1 cellular context compared by ENCODE assay signal in the genomic region with DNA sequence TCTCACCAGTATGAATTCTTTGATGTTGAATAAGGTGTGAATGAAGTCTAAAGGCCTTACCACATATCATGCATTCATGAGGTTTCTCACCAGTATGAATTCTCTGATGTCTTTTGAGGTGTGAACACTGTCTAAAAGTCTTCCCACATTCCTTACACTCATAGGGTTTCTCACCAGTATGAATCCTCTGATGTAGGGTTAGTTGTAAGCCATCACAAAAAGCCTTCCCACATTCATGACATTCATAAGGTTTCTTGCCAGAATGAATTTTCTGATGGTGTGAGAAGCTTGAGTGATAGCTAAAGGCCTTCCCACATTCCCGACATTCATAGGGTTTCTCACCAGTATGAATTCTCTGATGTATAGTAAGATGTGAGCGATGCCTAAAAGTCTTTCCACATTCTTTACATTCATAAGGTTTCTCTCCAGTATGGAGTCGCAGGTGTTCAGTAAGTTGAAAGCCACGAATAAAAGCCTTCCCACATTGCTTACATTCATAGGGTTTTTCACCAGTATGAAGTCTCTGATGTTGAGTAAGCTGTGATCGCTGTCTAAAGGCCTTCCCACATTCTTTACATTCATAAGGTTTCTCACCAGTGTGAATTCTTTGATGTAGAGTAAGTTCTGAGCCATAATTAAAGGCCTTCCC.
TF ChIP-seq lines count a peak whose summit lies in the region.

No MANE protein-coding gene starts in this region.

TF ChIP-seq in IMR-90, 13 proteins besides CTCF, POLR2A, EP300 and RAD21 (continued from another document):
- TF ChIP-seq, protein P1, sequence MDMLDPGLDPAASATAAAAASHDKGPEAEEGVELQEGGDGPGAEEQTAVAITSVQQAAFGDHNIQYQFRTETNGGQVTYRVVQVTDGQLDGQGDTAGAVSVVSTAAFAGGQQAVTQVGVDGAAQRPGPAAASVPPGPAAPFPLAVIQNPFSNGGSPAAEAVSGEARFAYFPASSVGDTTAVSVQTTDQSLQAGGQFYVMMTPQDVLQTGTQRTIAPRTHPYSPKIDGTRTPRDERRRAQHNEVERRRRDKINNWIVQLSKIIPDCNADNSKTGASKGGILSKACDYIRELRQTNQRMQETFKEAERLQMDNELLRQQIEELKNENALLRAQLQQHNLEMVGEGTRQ (IDR thresholded peaks at IDR 0.05; ENCODE audit: low read depth, low read length), result no peak
- TF ChIP-seq CEBPB (IDR thresholded peaks at IDR 0.05; ENCODE audit: low read depth, low read length), result no peak
- no peak for TF ChIP-seq CHD1 (IDR thresholded peaks at IDR 0.05; ENCODE audit: low read depth, low read length)
- no peak for TF ChIP-seq NFE2L2 (IDR thresholded peaks at IDR 0.05; ENCODE audit: low read depth, low read length)
- TF ChIP-seq RCOR1 (IDR thresholded peaks at IDR 0.05; ENCODE audit: insufficient replicate concordance, low read length), result no peak
- no peak for TF ChIP-seq RFX5 (IDR thresholded peaks at IDR 0.05; ENCODE audit: low read depth, low read length)
- TF ChIP-seq SMC3 (IDR thresholded peaks at IDR 0.05; ENCODE audit: low read depth, low read length), result no peak
